Comparison of ENCODE assay signal across 9 cellular contexts in the genomic region with DNA sequence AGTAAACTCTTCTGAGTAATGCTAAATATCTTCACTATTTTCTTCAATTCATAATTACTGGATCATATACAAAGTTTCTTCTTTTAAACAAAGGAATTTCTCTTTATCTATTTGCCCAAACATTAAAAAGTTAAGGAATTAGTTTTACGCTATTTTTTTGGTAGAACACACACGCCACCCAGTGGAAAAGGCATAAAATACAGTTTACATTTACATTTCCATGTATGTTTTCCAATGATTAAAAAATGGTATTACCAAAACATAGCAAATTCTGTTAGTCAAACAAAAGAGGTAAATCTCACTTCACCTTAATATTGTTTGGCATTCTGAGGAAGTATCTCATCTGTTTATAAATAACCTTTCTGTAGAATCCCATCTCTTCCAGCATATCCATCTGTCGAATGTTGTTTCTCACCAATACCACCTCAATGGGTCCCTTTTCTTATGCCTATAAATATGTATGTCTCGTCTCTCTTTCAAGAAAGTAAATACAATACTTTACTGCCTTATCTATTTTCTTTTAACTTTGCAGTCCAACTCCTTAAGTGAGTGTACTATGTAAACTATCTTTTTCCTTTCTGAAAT. TPM values are rescaled to one million over a fixed set of nuclear protein-coding genes. Genes with fewer than 3 reads are reported as not detected.
DNase-seq lines count a peak whose midpoint lies in the region; ATAC-seq, FAIRE-seq and TF ChIP-seq lines count a peak whose summit lies in the region.
"Had no signal": no experiment of that assay in that cellular context is flagged by ENCODE, and none has a peak within 500 bp of the region (broad histone marks: within the 10 kb centered on the region; RNA-seq: fewer than 3 reads in every experiment).

No MANE protein-coding gene starts in this region.

- no peaks in the 10 kb centered on the region for H3K9me3 Mint-ChIP-seq in CD4-positive, CD25-positive, alpha-beta regulatory T cell
- no peaks in the 10 kb centered on the region for H3K9me3 Mint-ChIP-seq in endothelial cell (ENCODE audit: unreplicated experiment)
- H3K9me3 Mint-ChIP-seq: T-helper 1 cell treated with Interleukin-12 subunit alpha and Interleukin-12 subunit beta and Interleukin-4 antibody, amounts not matched to agents 30 μg/mL and 1 μg/mL, for 36 hours had no signal

- no peaks in the 10 kb centered on the region for H3K4me1 ChIP-seq in CD4-positive, CD25-positive, alpha-beta regulatory T cell (ENCODE audit: control insufficient read depth, insufficient read depth, low read length, poor library complexity, severe bottlenecking)
- H3K4me1 ChIP-seq in PC-9 (replicated peaks; ENCODE audit: insufficient read depth) (no peaks in the 10 kb centered on the region), pancreas (no peaks in the 10 kb centered on the region)

- H3K4me1 Mint-ChIP-seq in CD4-positive, CD25-positive, alpha-beta regulatory T cell = peaks cover 0 to 5% (median 0%) of the 10 kb centered on the region in 4 donors
- H3K4me1 Mint-ChIP-seq in endothelial cell (ENCODE audit: unreplicated experiment) = peaks cover 6% of the 10 kb centered on the region

- H4K20me1 ChIP-seq in PC-9 (ENCODE audit: insufficient read depth) = no peaks in the 10 kb centered on the region; the same call in 1 of the 2 replicates

- no TSS peak for BruUV-seq in PC-9 (replicated peaks; lab: Mats Ljungman, UMichigan)

- CTCF ChIA-PET in PC-9 (lab: Charles Lee) = no interaction called here

- POLR2A ChIA-PET in PC-9 (lab: Charles Lee; ENCODE audit: unreplicated experiment) = no interaction called here

- no peaks in the 10 kb centered on the region for H3K36me3 ChIP-seq in CD4-positive, CD25-positive, alpha-beta regulatory T cell (ENCODE audit: control insufficient read depth, insufficient read depth, low read length)
- H3K36me3 ChIP-seq in PC-9 (ENCODE audit: low read depth) (no peaks in the 10 kb centered on the region), pancreas (no peaks in the 10 kb centered on the region)

- H3K27me3 ChIP-seq in CD4-positive, CD25-positive, alpha-beta regulatory T cell (ENCODE audit: control insufficient read depth, insufficient read depth, low read length) = peaks cover 8% of the 10 kb centered on the region
- H3K27me3 ChIP-seq in PC-9 (ENCODE audit: insufficient read depth, low read depth) (no peaks in the 10 kb centered on the region), pancreas (no peaks in the 10 kb centered on the region)

- H3K79me2 ChIP-seq in PC-9 (ENCODE audit: low read depth) = no peaks in the 10 kb centered on the region

- no peak for ATAC-seq in CD4-positive, CD25-positive, alpha-beta regulatory T cell (ENCODE audit: low read depth in 2 of 2)
- ATAC-seq in pancreas (peak in 2 of 4 donors; percentile 45 to 51), GM21381 (IDR thresholded peaks at IDR 0.05; ENCODE audit: unreplicated experiment) (no peak), HG02610 (IDR thresholded peaks at IDR 0.05; ENCODE audit: unreplicated experiment) (no peak)

- 22 to 25% methylated on average over 4 of the region's 4 CpGs for WGBS in pancreas, 2 donors

- no peaks in the 10 kb centered on the region for H3K9me3 ChIP-seq in CD4-positive, CD25-positive, alpha-beta regulatory T cell (ENCODE audit: control insufficient read depth in 2 of 2, low read length in 2 of 2)
- H3K9me3 ChIP-seq in PC-9 (ENCODE audit: insufficient read depth, low read depth) (no peaks in the 10 kb centered on the region), pancreas (no peaks in the 10 kb centered on the region)

- H2AFZ ChIP-seq in PC-9 = no peak overlapping the region

- no peak overlapping the region for H3K27ac ChIP-seq in CD4-positive, CD25-positive, alpha-beta regulatory T cell (ENCODE audit: insufficient read depth, low read length, poor library complexity, severe bottlenecking)
- H3K27ac ChIP-seq in PC-9 (no peak overlapping the region), pancreas (no peak overlapping the region)

- no peak overlapping the region for H3K4me3 Mint-ChIP-seq in CD4-positive, CD25-positive, alpha-beta regulatory T cell
- H3K4me3 Mint-ChIP-seq in endothelial cell (ENCODE audit: unreplicated experiment) = no peak overlapping the region
- H3K4me3 Mint-ChIP-seq: T-helper 1 cell treated with Interleukin-12 subunit alpha and Interleukin-12 subunit beta and Interleukin-4 antibody, amounts not matched to agents 30 μg/mL and 1 μg/mL, for 36 hours had no signal

- H3F3A ChIP-seq in PC-9 (ENCODE audit: insufficient read depth, low read depth) = no peaks in the 10 kb centered on the region

- H3K4me2 ChIP-seq in PC-9 = no peak overlapping the region

- H3K9me2 ChIP-seq in PC-9 (ENCODE audit: insufficient read depth) = no peaks in the 10 kb centered on the region

- intact Hi-C loops in PC-9 (cut with micrococcal nuclease; ENCODE audit: unreplicated experiment) (loop anchor here (5.0 kb wide), 2 partner anchors 71 to 666 kb away; a partner anchor contains a TSS), pancreas (cut with DNase I) (no loop called here)

- FAIRE-seq in pancreas (lab: Jason Lieb, UNC) = peak; percentile 93

- no peak overlapping the region for H3K27ac Mint-ChIP-seq in CD4-positive, CD25-positive, alpha-beta regulatory T cell
- H3K27ac Mint-ChIP-seq in endothelial cell (ENCODE audit: unreplicated experiment) = no peak overlapping the region
- H3K27ac Mint-ChIP-seq: T-helper 1 cell treated with Interleukin-12 subunit alpha and Interleukin-12 subunit beta and Interleukin-4 antibody, amounts not matched to agents 30 μg/mL and 1 μg/mL, for 36 hours had no signal

- peaks cover 11% of the 10 kb centered on the region for H3K27me3 Mint-ChIP-seq in CD4-positive, CD25-positive, alpha-beta regulatory T cell
- no peaks in the 10 kb centered on the region for H3K27me3 Mint-ChIP-seq in endothelial cell (ENCODE audit: unreplicated experiment)

- no peaks in the 10 kb centered on the region for H3K36me3 Mint-ChIP-seq in CD4-positive, CD25-positive, alpha-beta regulatory T cell
- no peaks in the 10 kb centered on the region for H3K36me3 Mint-ChIP-seq in endothelial cell (ENCODE audit: low read depth, unreplicated experiment)

- no peak overlapping the region for H3K4me3 ChIP-seq in CD4-positive, CD25-positive, alpha-beta regulatory T cell (ENCODE audit: low read depth, low read length)
- no peak overlapping the region for H3K4me3 ChIP-seq in GM12875 (ENCODE audit: low read depth, low read length)
- H3K4me3 ChIP-seq in PC-9 = no peak overlapping the region
- H3K4me3 ChIP-seq in pancreas = no peak overlapping the region

- peak; percentile 15 to 52 (median 46) for DNase-seq in CD4-positive, CD25-positive, alpha-beta regulatory T cell
- DNase-seq in PC-9 (no peak), endothelial cell (ENCODE audit: low spot score) (peak; percentile 31), pancreas (no peak), anterior cingulate cortex (lab: John Stamatoyannopoulos, UW) (no peak)

- TF ChIP-seq CTCF in GM12875 (IDR thresholded peaks at IDR 0.05; ENCODE audit: borderline replicate concordance, insufficient read depth, low read depth, low read length) = peak; percentile 20; the same call in 1 of the 2 replicates
- TF ChIP-seq CTCF in PC-9 (conservative IDR thresholded peaks at IDR 0.05) = peak; percentile 85
- peak; percentile 95 for TF ChIP-seq CTCF in endothelial cell (IDR thresholded peaks at IDR 0.05; ENCODE audit: unreplicated experiment)
- peak in 3 of 4 donors; percentile 43 to 63 (median 43) for TF ChIP-seq CTCF in pancreas (IDR thresholded peaks at IDR 0.05)

RNA-seq across cellular contexts. Expression of a gene that starts 7.2 kb away (rescaled TPM):
- total RNA-seq in CD4-positive, CD25-positive, alpha-beta regulatory T cell = not detected
- under 1 TPM in 1 of 4 donors, not detected in 3; 0.06 TPM for polyA plus RNA-seq in CD4-positive, CD25-positive, alpha-beta regulatory T cell
- total RNA-seq in PC-9 (2021) (not detected in 2 replicates), endothelial cell (ENCODE audit: unreplicated experiment) (not detected), pancreas (not detected)
- polyA plus RNA-seq in pancreas = not detected

RNA-seq across cellular contexts. Expression of a gene that starts 26.5 kb away (rescaled TPM):
- 37.8 TPM for total RNA-seq in CD4-positive, CD25-positive, alpha-beta regulatory T cell
- polyA plus RNA-seq in CD4-positive, CD25-positive, alpha-beta regulatory T cell = 10 to 100 TPM; 17.3 to 21.3 (median 19.2) TPM
- total RNA-seq in PC-9 (2021) (not detected in 2 replicates), endothelial cell (ENCODE audit: unreplicated experiment) (13.6 TPM), pancreas (1 to 10 TPM in 1 of 6 donors, under 1 TPM in 5; 0.41 to 1.5 (median 0.76) TPM)
- polyA plus RNA-seq in pancreas = under 1 TPM; 0.38 to 0.85 TPM

Comparison
In these comparisons a context has a peak if more than half of its experiments do, and no peak if none do; other contexts are left out.
1. DNase-seq: peak in CD4-positive, CD25-positive, alpha-beta regulatory T cell (3 of 3) and endothelial cell (single experiment); none in PC-9 (0 of 2), pancreas (0 of 6) and anterior cingulate cortex (0 of 58).
2. CTCF ChIP-seq: peak in every context shown above with its lines; median percentile 95 in endothelial cell; 85 in PC-9; 43 in pancreas; 20 in GM12875.